ENCODE assay signal across 1 cellular context in the genomic region with DNA sequence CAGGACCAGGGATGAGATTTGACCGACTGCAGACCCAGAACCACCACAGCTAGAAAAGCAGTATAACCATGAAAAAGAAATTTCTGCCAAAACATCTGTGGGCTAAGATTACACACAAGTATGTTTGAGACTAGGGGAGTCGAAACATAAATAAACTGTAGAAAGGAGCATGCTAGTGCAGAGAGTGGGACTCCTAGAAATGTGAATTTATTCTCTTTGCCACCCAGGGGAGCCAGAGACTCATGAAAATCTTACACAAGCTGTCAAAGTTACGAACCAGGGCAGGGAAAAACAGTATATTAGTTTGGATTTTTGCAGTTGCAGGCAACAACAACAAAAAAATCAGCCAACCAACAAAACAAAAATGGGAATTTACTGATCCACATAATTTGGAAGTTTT.
TF ChIP-seq lines count a peak whose summit lies in the region.

No MANE protein-coding gene starts in this region.

TF ChIP-seq in K562, 482 proteins besides CTCF, POLR2A, EP300 and RAD21:
- TF ChIP-seq, protein P1, sequence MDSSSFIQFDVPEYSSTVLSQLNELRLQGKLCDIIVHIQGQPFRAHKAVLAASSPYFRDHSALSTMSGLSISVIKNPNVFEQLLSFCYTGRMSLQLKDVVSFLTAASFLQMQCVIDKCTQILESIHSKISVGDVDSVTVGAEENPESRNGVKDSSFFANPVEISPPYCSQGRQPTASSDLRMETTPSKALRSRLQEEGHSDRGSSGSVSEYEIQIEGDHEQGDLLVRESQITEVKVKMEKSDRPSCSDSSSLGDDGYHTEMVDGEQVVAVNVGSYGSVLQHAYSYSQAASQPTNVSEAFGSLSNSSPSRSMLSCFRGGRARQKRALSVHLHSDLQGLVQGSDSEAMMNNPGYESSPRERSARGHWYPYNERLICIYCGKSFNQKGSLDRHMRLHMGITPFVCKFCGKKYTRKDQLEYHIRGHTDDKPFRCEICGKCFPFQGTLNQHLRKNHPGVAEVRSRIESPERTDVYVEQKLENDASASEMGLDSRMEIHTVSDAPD (CRISPR knock-in tag; IDR thresholded peaks at IDR 0.05): no peak
- TF ChIP-seq MCM2 (IDR thresholded peaks at IDR 0.05; ENCODE audit: low read depth) (no peak), TRIM24 (IDR thresholded peaks at IDR 0.05) (no peak), MAFK (IDR thresholded peaks at IDR 0.05; ENCODE audit: low read length) (no peak), EZH2 (IDR thresholded peaks at IDR 0.05; ENCODE audit: borderline replicate concordance, low read depth, low read length) (no peak), ZNF584 (CRISPR knock-in tag; IDR thresholded peaks at IDR 0.05; ENCODE audit: low read depth) (no peak), ZKSCAN8 (CRISPR knock-in tag; IDR thresholded peaks at IDR 0.05) (no peak), TBL1XR1 (IDR thresholded peaks at IDR 0.05; ENCODE audit: low read length in 2 of 2) (no peak), RB1 (IDR thresholded peaks at IDR 0.05; ENCODE audit: low read depth) (no peak), LCOR (CRISPR knock-in tag; IDR thresholded peaks at IDR 0.05) (no peak), COPS2 (conservative IDR thresholded peaks at IDR 0.05) (no peak)
- TF ChIP-seq, protein P2, sequence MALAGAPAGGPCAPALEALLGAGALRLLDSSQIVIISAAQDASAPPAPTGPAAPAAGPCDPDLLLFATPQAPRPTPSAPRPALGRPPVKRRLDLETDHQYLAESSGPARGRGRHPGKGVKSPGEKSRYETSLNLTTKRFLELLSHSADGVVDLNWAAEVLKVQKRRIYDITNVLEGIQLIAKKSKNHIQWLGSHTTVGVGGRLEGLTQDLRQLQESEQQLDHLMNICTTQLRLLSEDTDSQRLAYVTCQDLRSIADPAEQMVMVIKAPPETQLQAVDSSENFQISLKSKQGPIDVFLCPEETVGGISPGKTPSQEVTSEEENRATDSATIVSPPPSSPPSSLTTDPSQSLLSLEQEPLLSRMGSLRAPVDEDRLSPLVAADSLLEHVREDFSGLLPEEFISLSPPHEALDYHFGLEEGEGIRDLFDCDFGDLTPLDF (CRISPR knock-in tag; IDR thresholded peaks at IDR 0.05): no peak
- TF ChIP-seq, protein P3, sequence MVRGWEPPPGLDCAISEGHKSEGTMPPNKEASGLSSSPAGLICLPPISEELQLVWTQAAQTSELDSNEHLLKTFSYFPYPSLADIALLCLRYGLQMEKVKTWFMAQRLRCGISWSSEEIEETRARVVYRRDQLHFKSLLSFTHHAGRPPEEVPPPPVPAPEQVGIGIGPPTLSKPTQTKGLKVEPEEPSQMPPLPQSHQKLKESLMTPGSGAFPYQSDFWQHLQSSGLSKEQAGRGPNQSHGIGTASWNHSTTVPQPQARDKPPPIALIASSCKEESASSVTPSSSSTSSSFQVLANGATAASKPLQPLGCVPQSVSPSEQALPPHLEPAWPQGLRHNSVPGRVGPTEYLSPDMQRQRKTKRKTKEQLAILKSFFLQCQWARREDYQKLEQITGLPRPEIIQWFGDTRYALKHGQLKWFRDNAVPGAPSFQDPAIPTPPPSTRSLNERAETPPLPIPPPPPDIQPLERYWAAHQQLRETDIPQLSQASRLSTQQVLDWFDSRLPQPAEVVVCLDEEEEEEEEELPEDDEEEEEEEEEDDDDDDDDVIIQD (CRISPR knock-in tag; IDR thresholded peaks at IDR 0.05): no peak
- TF ChIP-seq, protein P4, sequence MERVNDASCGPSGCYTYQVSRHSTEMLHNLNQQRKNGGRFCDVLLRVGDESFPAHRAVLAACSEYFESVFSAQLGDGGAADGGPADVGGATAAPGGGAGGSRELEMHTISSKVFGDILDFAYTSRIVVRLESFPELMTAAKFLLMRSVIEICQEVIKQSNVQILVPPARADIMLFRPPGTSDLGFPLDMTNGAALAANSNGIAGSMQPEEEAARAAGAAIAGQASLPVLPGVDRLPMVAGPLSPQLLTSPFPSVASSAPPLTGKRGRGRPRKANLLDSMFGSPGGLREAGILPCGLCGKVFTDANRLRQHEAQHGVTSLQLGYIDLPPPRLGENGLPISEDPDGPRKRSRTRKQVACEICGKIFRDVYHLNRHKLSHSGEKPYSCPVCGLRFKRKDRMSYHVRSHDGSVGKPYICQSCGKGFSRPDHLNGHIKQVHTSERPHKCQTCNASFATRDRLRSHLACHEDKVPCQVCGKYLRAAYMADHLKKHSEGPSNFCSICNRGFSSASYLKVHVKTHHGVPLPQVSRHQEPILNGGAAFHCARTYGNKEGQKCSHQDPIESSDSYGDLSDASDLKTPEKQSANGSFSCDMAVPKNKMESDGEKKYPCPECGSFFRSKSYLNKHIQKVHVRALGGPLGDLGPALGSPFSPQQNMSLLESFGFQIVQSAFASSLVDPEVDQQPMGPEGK (CRISPR knock-in tag; IDR thresholded peaks at IDR 0.05; ENCODE audit: borderline replicate concordance): no peak
